12 cellular contexts compared by ENCODE assay signal in genomic region chr2:222307138-222307756, GRCh38. TPM values are rescaled to one million over a fixed set of nuclear protein-coding genes. Genes with fewer than 3 reads are reported as not detected.
DNase-seq lines count a peak whose midpoint lies in the region; ATAC-seq, FAIRE-seq and TF ChIP-seq lines count a peak whose summit lies in the region.
"Had no signal": no experiment of that assay in that cellular context is flagged by ENCODE, and none has a peak within 500 bp of the region (broad histone marks: within the 10 kb centered on the region; RNA-seq: fewer than 3 reads in every experiment).

No MANE protein-coding gene starts in this region.

- no peak overlapping the region for H2AK5ac ChIP-seq in IMR-90 (ENCODE audit: low read depth, low read length)

- ATAC-seq in IMR-90 (ENCODE audit: low read depth): no peak

- H3K4me3 Mint-ChIP-seq in T-helper 2 cell treated with Interferon-gamma antibody and Interleukin-4, amounts not matched to agents 5 μg/mL and 100 μg/mL, for 36 hours: peak overlapping the region; percentile 24

- intact Hi-C loops in IMR-90 (cut with micrococcal nuclease) (no loop called here), esophagus squamous epithelium (cut with DNase I) (no loop called here)

- peaks cover 98% of the 10 kb centered on the region for H3K27me3 Mint-ChIP-seq in T-helper 2 cell treated with Interferon-gamma antibody and Interleukin-4, amounts not matched to agents 5 μg/mL and 100 μg/mL, for 36 hours (ENCODE audit: low read depth)

- TF ChIP-seq POLR2A in IMR-90 (IDR thresholded peaks at IDR 0.05; ENCODE audit: low read depth, low read length) (no peak), esophagus squamous epithelium (IDR thresholded peaks at IDR 0.05) (no peak)

- H3K27ac ChIP-seq in IMR-90 (ENCODE audit: insufficient read depth, low read length): no peak overlapping the region
- H3K27ac ChIP-seq in small intestine (ENCODE audit: low read depth in 1 of 2, low read length in 1 of 2): no peak overlapping the region
- H3K27ac ChIP-seq in esophagus squamous epithelium: no peak overlapping the region

- no peaks in the 10 kb centered on the region for H3K9me1 ChIP-seq in IMR-90 (ENCODE audit: insufficient read depth, low read length)

- H3K4me1 Mint-ChIP-seq in T-helper 2 cell treated with Interferon-gamma antibody and Interleukin-4, amounts not matched to agents 5 μg/mL and 100 μg/mL, for 36 hours (ENCODE audit: low read depth): peaks cover 18% of the 10 kb centered on the region

- CTCF ChIA-PET in IMR-90 (lab: Yijun Ruan, JAX): no interaction called here

- H3K36me3 ChIP-seq in IMR-90 (ENCODE audit: control insufficient read depth, insufficient read depth, low read length) (no peaks in the 10 kb centered on the region), small intestine (ENCODE audit: control insufficient read depth in 2 of 2, insufficient read depth in 2 of 2, low read length in 2 of 2) (no peaks in the 10 kb centered on the region), esophagus squamous epithelium (no peaks in the 10 kb centered on the region)

- H3K36me3 Mint-ChIP-seq in T-helper 2 cell treated with Interferon-gamma antibody and Interleukin-4, amounts not matched to agents 5 μg/mL and 100 μg/mL, for 36 hours (ENCODE audit: low read depth): peaks cover 7% of the 10 kb centered on the region

- no peak for DNase-seq in T-helper 2 cell treated with Interferon-gamma antibody and Interleukin-4, amounts not matched to agents 5 μg/mL and 100 μg/mL, for 36 hours (ENCODE audit: low spot score)
- DNase-seq in T-helper 2 cell (no peak), IMR-90 (no peak), foreskin fibroblast (peak; percentile 26 to 59), small intestine (peak; percentile 57), esophagus squamous epithelium (lab: John Stamatoyannopoulos, UW) (no peak), amniotic stem cell (lab: John Stamatoyannopoulos, UW) (no peak), amygdala (lab: John Stamatoyannopoulos, UW) (no peak)
- DNase-seq: NCI-H226, occipital lobe had no signal

- H3K14ac ChIP-seq in IMR-90 (replicated peaks; ENCODE audit: low read depth, low read length): no peak overlapping the region

- H2BK120ac ChIP-seq in IMR-90 (ENCODE audit: low read depth, low read length): no peak overlapping the region

- H2AFZ ChIP-seq in IMR-90 (replicated peaks; ENCODE audit: low read length, poor library complexity): peak overlapping the region; percentile 58

- no peak overlapping the region for H3K23ac ChIP-seq in IMR-90 (ENCODE audit: low read depth, low read length)

- H2AK9ac ChIP-seq in IMR-90 (replicated peaks; ENCODE audit: low read depth, low read length, poor library complexity): no peak overlapping the region

- TF ChIP-seq RAD21 in IMR-90 (IDR thresholded peaks at IDR 0.05; ENCODE audit: low read length): no peak

- no TSS peak for BruUV-seq in IMR-90 (replicated peaks; lab: Mats Ljungman, UMichigan)

- no peaks in the 10 kb centered on the region for H3K9me3 Mint-ChIP-seq in T-helper 2 cell treated with Interferon-gamma antibody and Interleukin-4, amounts not matched to agents 5 μg/mL and 100 μg/mL, for 36 hours

- H4K5ac ChIP-seq in IMR-90 (ENCODE audit: low read depth, low read length): no peak overlapping the region

- H2BK15ac ChIP-seq in IMR-90 (ENCODE audit: low read depth, low read length): no peak overlapping the region

- dilution Hi-C loops in IMR-90 (cut with HindIII; ENCODE audit: low sequenced_read_pairs, unreplicated experiment): no loop called here

- H3K4me1 ChIP-seq in IMR-90 (ENCODE audit: control insufficient read depth, insufficient read depth, low read length): peaks cover 2% of the 10 kb centered on the region; the same call in 1 of the 2 replicates
- H3K4me1 ChIP-seq in small intestine (ENCODE audit: control insufficient read depth in 2 of 2, insufficient read depth in 1 of 2, low read depth in 1 of 2, low read length in 1 of 2): peaks cover 0 to 3% of the 10 kb centered on the region in 2 donors
- H3K4me1 ChIP-seq in esophagus squamous epithelium: peaks cover 25 to 62% (median 28%) of the 10 kb centered on the region in 3 donors

- FAIRE-seq in small intestine (lab: Jason Lieb, UNC): no peak
- FAIRE-seq: TTC549 had no signal

- H3K9ac ChIP-seq in IMR-90 (ENCODE audit: low read depth, low read length): no peak overlapping the region

- H3K79me1 ChIP-seq in IMR-90 (ENCODE audit: low read depth in 1 of 2, low read length in 2 of 2): no peaks in the 10 kb centered on the region

- in situ Hi-C loops in IMR-90 (cut with MboI; ENCODE audit: low sequenced_read_pairs): no loop called here

- no peaks in the 10 kb centered on the region for H4K20me1 ChIP-seq in IMR-90 (ENCODE audit: insufficient read depth, low read length)

- H3K18ac ChIP-seq in IMR-90 (ENCODE audit: low read depth, low read length): no peak overlapping the region

- H3K9me3 ChIP-seq in IMR-90 (ENCODE audit: control insufficient read depth, insufficient read depth, low read length) (peaks cover 19% of the 10 kb centered on the region; the same call in 1 of the 2 replicates), small intestine (ENCODE audit: control insufficient read depth, low read depth) (no peaks in the 10 kb centered on the region), esophagus squamous epithelium (no peaks in the 10 kb centered on the region)

- POLR2A ChIA-PET in IMR-90 (lab: Charles Lee; ENCODE audit: unreplicated experiment): no interaction called here

- H3K27ac Mint-ChIP-seq in T-helper 2 cell treated with Interferon-gamma antibody and Interleukin-4, amounts not matched to agents 5 μg/mL and 100 μg/mL, for 36 hours: peak overlapping the region; percentile 41

- H3K4me3 ChIP-seq in IMR-90 (ENCODE audit: insufficient read depth, low read depth, low read length) (no peak overlapping the region), foreskin fibroblast (ENCODE audit: low read depth in 1 of 2, low read length in 2 of 2) (peak overlapping the region in 1 of 2 donors; percentile 12), small intestine (ENCODE audit: low read depth in 1 of 2, low read length in 2 of 2) (no peak overlapping the region), esophagus squamous epithelium (peak overlapping the region in 2 of 4 donors; percentile 16 to 69)

- no peak overlapping the region for H3K56ac ChIP-seq in IMR-90 (ENCODE audit: extremely low read depth, insufficient read depth, low read length)

- no peak overlapping the region for H3K4ac ChIP-seq in IMR-90 (ENCODE audit: low read depth, low read length)

- TF ChIP-seq CTCF in IMR-90 (conservative IDR thresholded peaks at IDR 0.05; ENCODE audit: low read depth, low read length) (no peak), foreskin fibroblast (IDR thresholded peaks at IDR 0.05; ENCODE audit: low read depth, low read length) (no peak), esophagus squamous epithelium (IDR thresholded peaks at IDR 0.05) (no peak)

- WGBS in IMR-90 (ENCODE audit: extremely low coverage in 2 of 2, insufficient read length in 1 of 2), 2 experiments: 2% methylated on average over 9 of the region's 34 CpGs; no CpG with 5 or more reads in 1 of the 2 experiments
- 1 to 4% (median 4%) methylated on average over 32 to 34 of the region's 34 CpGs for WGBS in small intestine, 3 donors
- 2 to 3% methylated on average over 16 to 23 of the region's 34 CpGs for WGBS in esophagus squamous epithelium, 2 donors

- H4K8ac ChIP-seq in IMR-90 (ENCODE audit: low read depth in 2 of 2, low read length in 2 of 2): no peak overlapping the region

- no peak overlapping the region for H4K91ac ChIP-seq in IMR-90 (ENCODE audit: insufficient read depth, low read depth, low read length)

- H3K27me3 ChIP-seq in IMR-90 (ENCODE audit: control insufficient read depth, insufficient read depth, low read length) (peaks cover 93% of the 10 kb centered on the region), small intestine (ENCODE audit: control insufficient read depth in 2 of 2, insufficient read depth in 2 of 2, low read length in 2 of 2) (peaks cover 6 to 80% of the 10 kb centered on the region in 2 donors), esophagus squamous epithelium (peaks cover 41 to 100% (median 85%) of the 10 kb centered on the region in 4 donors)

- no peak overlapping the region for H2BK20ac ChIP-seq in IMR-90 (ENCODE audit: low read depth, low read length)

- H3K4me2 ChIP-seq in IMR-90 (ENCODE audit: low read depth, low read length): no peak overlapping the region

- H2BK5ac ChIP-seq in IMR-90 (ENCODE audit: low read depth, low read length, poor library complexity, severe bottlenecking): no peak overlapping the region

TF ChIP-seq in IMR-90, 13 proteins besides CTCF, POLR2A, EP300 and RAD21 (continues in another document):
- TF ChIP-seq SMC3 (IDR thresholded peaks at IDR 0.05; ENCODE audit: low read depth, low read length) (no peak), RFX5 (IDR thresholded peaks at IDR 0.05; ENCODE audit: low read depth, low read length) (no peak), CEBPB (IDR thresholded peaks at IDR 0.05; ENCODE audit: low read depth, low read length) (no peak), BHLHE40 (IDR thresholded peaks at IDR 0.05; ENCODE audit: low read depth, low read length) (no peak), NFE2L2 (IDR thresholded peaks at IDR 0.05; ENCODE audit: low read depth, low read length) (no peak), RCOR1 (IDR thresholded peaks at IDR 0.05; ENCODE audit: insufficient replicate concordance, low read length) (no peak), MAFK (IDR thresholded peaks at IDR 0.05; ENCODE audit: low read depth, low read length) (no peak), CHD1 (IDR thresholded peaks at IDR 0.05; ENCODE audit: low read depth, low read length) (no peak), ELK1 (IDR thresholded peaks at IDR 0.05; ENCODE audit: borderline replicate concordance, low read depth, low read length) (no peak), MAZ (IDR thresholded peaks at IDR 0.05; ENCODE audit: borderline replicate concordance, low read depth, low read length) (no peak), MXI1 (IDR thresholded peaks at IDR 0.05; ENCODE audit: borderline replicate concordance, low read depth, low read length) (no peak), FOS (IDR thresholded peaks at IDR 0.05; ENCODE audit: low read depth, low read length) (no peak)

RNA-seq across cellular contexts. Expression of gene PAX3, which starts 8.4 kb away (rescaled TPM):
- total RNA-seq in IMR-90 (2012; rRNA removed) (not detected in 2 replicates), esophagus squamous epithelium (not detected)
- polyA plus RNA-seq in IMR-90 (2012; rRNA removed) (not detected in 2 replicates), small intestine (not detected)
- polyA plus RNA-seq in IMR-90 (2012; cell fraction: cytosol; rRNA removed): not detected in 2 replicates
- polyA plus RNA-seq in IMR-90 (2012; cell fraction: nucleus; rRNA removed; ENCODE audit: low replicate concordance): not detected in 2 replicates
- total RNA-seq: fibroblast of villous mesenchyme had no signal

Comparison
In these comparisons a context has a peak if more than half of its experiments do, and no peak if none do; other contexts are left out.
1. DNase-seq: peak in foreskin fibroblast (2 of 2) and small intestine (single experiment); none in T-helper 2 cell treated with Interferon-gamma antibody and Interleukin-4, amounts not matched to agents 5 μg/mL and 100 μg/mL, for 36 hours (single experiment), T-helper 2 cell (0 of 5), IMR-90 (single experiment), esophagus squamous epithelium (single experiment), amniotic stem cell (single experiment) and amygdala (0 of 56).